In the genomic region with DNA sequence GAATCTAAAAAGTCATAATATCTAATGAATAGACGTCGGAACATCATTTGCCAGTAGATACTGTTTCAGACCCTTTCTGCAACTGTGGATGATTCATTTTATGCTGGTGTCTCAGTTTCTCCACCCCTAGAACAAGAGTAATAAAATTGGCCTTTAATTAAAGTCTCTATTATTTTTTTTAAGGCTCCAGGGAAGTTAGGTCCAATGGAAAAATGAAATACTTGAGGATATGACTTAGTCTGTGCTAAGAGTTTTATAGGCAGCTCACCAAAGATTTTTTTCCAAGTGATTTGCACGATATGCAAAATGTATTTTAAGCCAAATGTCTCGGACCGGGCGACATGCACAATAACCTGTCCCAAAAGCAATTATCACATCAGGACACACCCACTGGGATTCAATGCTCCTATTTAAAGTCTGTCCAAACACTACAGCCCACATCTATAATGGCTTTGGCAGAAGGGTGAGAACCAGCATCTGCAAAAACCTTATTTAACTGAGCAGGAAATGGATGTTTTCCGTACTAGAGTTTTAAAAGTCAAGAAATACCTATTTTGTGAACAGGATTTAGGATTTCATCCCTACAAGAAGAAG, we compare ENCODE assay signal across 14 cellular contexts.
DNase-seq lines count a peak whose midpoint lies in the region; ATAC-seq and TF ChIP-seq lines count a peak whose summit lies in the region.
"Had no signal": no experiment of that assay in that cellular context is flagged by ENCODE, and none has a peak within 500 bp of the region (broad histone marks: within the 10 kb centered on the region; RNA-seq: fewer than 3 reads in every experiment).

No MANE protein-coding gene starts in this region.

- ATAC-seq in left ventricle myocardium superior = peak; percentile 34

- DNase-seq in EH (ENCODE audit: low read depth) (peak; percentile 46), RPMI7951 (ENCODE audit: low read depth) (peak; percentile 10), left ventricle myocardium superior (no peak), stromal cell of bone marrow (ENCODE audit: low read depth) (peak; percentile 85), NCI-H1436 (lab: John Stamatoyannopoulos, UW) (no peak), GM10266 (ENCODE audit: extremely low spot score) (no peak)
- DNase-seq in activated CD4-positive, CD25-positive, alpha-beta regulatory T cell treated with anti-CD3 and anti-CD28 coated beads, Interleukin-2, amount 50 U/mL, for 72 hours = no peak
- DNase-seq: activated CD4-positive, alpha-beta T cell treated with anti-CD3 and anti-CD28 coated beads, Interleukin-2, amount 50 U/mL, for 48 hours; activated naive CD8-positive, alpha-beta T cell treated with anti-CD3 and anti-CD28 coated beads, Interleukin-2, amount 10 ng/mL, durations not matched to agents 7 days and 5 days; activated T-cell treated with anti-CD3 and anti-CD28 coated beads, Interleukin-2, amount 50 U/mL, for 24 hours; central memory CD4-positive, alpha-beta T cell; naive B cell; NCI-H1048; NCI-H526 treated with DMSO at 0.1 percent for 48 hours had no signal

- intact Hi-C loops in left ventricle myocardium superior (cut with micrococcal nuclease) = loop anchor here (10.0 kb wide), 3 partner anchors 63 to 323 kb away; partner anchors contain the start of gene ANKH

- no peak for TF ChIP-seq CTCF in GM10266 (IDR thresholded peaks at IDR 0.05; ENCODE audit: control insufficient read depth, insufficient read depth, low read depth, missing control alignments)

Comparison
In these comparisons a context has a peak if more than half of its experiments do, and no peak if none do; other contexts are left out.
1. DNase-seq: peak in EH (single experiment), RPMI7951 (single experiment) and stromal cell of bone marrow (single experiment); none in left ventricle myocardium superior (single experiment), activated CD4-positive, CD25-positive, alpha-beta regulatory T cell treated with anti-CD3 and anti-CD28 coated beads, Interleukin-2, amount 50 U/mL, for 72 hours (single experiment), NCI-H1436 (single experiment) and GM10266 (single experiment).